26 cellular contexts compared by ENCODE assay signal in the genomic region with DNA sequence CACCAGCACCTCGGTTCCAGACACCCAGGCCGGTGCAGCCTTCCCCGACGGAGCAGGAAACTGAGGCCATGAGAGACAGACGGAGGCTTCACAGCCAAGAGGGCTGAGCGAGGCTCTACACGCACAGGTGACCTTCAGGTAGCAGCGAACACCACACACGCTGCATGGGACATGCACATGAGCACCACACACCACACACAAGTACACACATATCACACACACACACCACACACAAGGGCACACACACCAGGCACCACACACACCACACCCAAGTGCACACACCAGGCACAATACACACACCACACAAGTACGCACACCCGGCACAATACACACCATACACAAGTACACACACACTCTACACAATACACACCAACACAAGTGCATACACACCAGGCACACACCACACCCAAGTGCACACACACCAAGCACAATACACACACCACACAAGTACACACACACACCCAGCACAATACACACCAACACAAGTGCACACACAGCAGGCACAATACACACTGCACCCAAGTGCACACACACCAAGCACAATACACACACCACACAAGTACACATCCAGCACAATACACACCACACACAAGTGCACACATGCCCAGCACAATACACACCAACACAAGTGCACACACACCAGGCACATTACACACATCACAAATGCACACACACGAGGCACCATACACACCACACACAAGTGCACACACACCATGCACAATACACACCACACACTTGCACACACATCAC. TPM values are rescaled to one million over a fixed set of nuclear protein-coding genes. Genes with fewer than 3 reads are reported as not detected.
"Had no signal": no experiment of that assay in that cellular context is flagged by ENCODE, and none has a peak within 500 bp of the region (broad histone marks: within the 10 kb centered on the region; RNA-seq: fewer than 3 reads in every experiment).

No MANE protein-coding gene starts in this region.

- H3K4me1 ChIP-seq: body of pancreas, prostate gland, right atrium auricular region, upper lobe of right lung had no signal

- H3K27me3 ChIP-seq: body of pancreas, dorsolateral prefrontal cortex, right atrium auricular region, upper lobe of right lung had no signal

- H3K4me3 ChIP-seq: body of pancreas, dorsolateral prefrontal cortex, prostate gland, right atrium auricular region, thoracic aorta, upper lobe of right lung had no signal

- H3K27ac ChIP-seq: body of pancreas, dorsolateral prefrontal cortex, epithelial cell of prostate, prostate gland, right atrium auricular region, thoracic aorta, upper lobe of right lung had no signal

- FAIRE-seq: colon, small intestine, TTC549 had no signal

- ATAC-seq: body of pancreas; left lobe of liver; stimulated activated memory B cell treated with anti-CD40 and anti-IgM and Interleukin-4, amounts not matched to agents 10 μg/mL and 1 μg/mL and 100 μg/mL, for 72 hours; upper lobe of right lung had no signal

- DNase-seq: activated B cell treated with CpG ODN at 0.5 μM for 24 hours; activated CD4-positive, alpha-beta memory T cell treated with anti-CD3 and anti-CD28 coated beads for 36 hours; activated CD4-positive, alpha-beta T cell treated with anti-CD3 and anti-CD28 coated beads for 4 hours; activated naive CD4-positive, alpha-beta T cell; activated naive CD8-positive, alpha-beta T cell treated with anti-CD3 and anti-CD28 coated beads for 36 hours; activated T-cell treated with anti-CD3 and anti-CD28 coated beads for 4 hours; amniotic stem cell; body of pancreas; central memory CD4-positive, alpha-beta T cell; foreskin fibroblast; hippocampal formation; islet precursor cell; mammary epithelial cell; small intestine; stimulated activated CD4-positive, alpha-beta T cell treated with anti-CD3 and anti-CD28 coated beads, Interleukin-4, amount 100 ng/mL, for 24 hours; upper lobe of right lung had no signal

- H3K36me3 ChIP-seq: prostate gland, right atrium auricular region, thoracic aorta, upper lobe of right lung had no signal

- H3K9me3 ChIP-seq: body of pancreas, prostate gland, right atrium auricular region, thoracic aorta, upper lobe of right lung had no signal

RNA-seq across cellular contexts. Expression of a gene that starts 33.4 kb away (rescaled TPM):
- polyA plus RNA-seq: neural cell had no signal
